Comparison of ENCODE assay signal across 41 cellular contexts in genomic region chr7:296546-296945, GRCh38. TPM values are rescaled to one million over a fixed set of nuclear protein-coding genes. Genes with fewer than 3 reads are reported as not detected.
"Had no signal": no experiment of that assay in that cellular context is flagged by ENCODE, and none has a peak within 500 bp of the region (broad histone marks: within the 10 kb centered on the region; RNA-seq: fewer than 3 reads in every experiment).

No MANE protein-coding gene starts in this region.

- H3K36me3 ChIP-seq: brain microvascular endothelial cell, esophagus squamous epithelium, gastroesophageal sphincter had no signal

- H3K4me3 ChIP-seq: esophagus squamous epithelium, gastroesophageal sphincter had no signal

- H3K4me3 Mint-ChIP-seq: activated CD4-positive, alpha-beta memory T cell treated with anti-CD3 and anti-CD28 coated beads for 36 hours; activated CD4-positive, alpha-beta T cell treated with anti-CD3 and anti-CD28 coated beads for 36 hours; activated CD4-positive, alpha-beta T cell treated with anti-CD3 and anti-CD28 coated beads, Interleukin-2, amount 10 ng/mL, durations not matched to agents 24 days and 14 days; activated CD8-positive, alpha-beta memory T cell treated with anti-CD3 and anti-CD28 coated beads, Interleukin-2, amount 10 ng/mL, durations not matched to agents 7 days and 5 days; activated CD8-positive, alpha-beta T cell treated with anti-CD3 and anti-CD28 coated beads, Interleukin-2, amount 10 ng/mL, durations not matched to agents 7 days and 5 days; activated naive CD8-positive, alpha-beta T cell; activated T-helper 1 cell treated with anti-CD3 and anti-CD28 coated beads, Interleukin-12 subunit alpha, Interleukin-12 subunit beta, Interleukin-2, Interleukin-4 antibody, amounts not matched to agents 30 ng/mL and 10 ng/mL and 1 ng/mL, durations not matched to agents 14 hours and 24 hours and 36 hours; central memory CD8-positive, alpha-beta T cell; effector memory CD8-positive, alpha-beta T cell had no signal

- H3K4me1 ChIP-seq: gastroesophageal sphincter had no signal

- H3K4me1 Mint-ChIP-seq: activated CD4-positive, alpha-beta T cell treated with anti-CD3 and anti-CD28 coated beads for 36 hours; activated CD4-positive, alpha-beta T cell treated with anti-CD3 and anti-CD28 coated beads, Interleukin-2, amount 10 ng/mL, durations not matched to agents 24 days and 14 days; activated CD8-positive, alpha-beta memory T cell treated with anti-CD3 and anti-CD28 coated beads, Interleukin-2, amount 10 ng/mL, durations not matched to agents 7 days and 5 days; central memory CD8-positive, alpha-beta T cell had no signal

- H3K27ac ChIP-seq: brain microvascular endothelial cell, epithelial cell of prostate, esophagus squamous epithelium, gastroesophageal sphincter had no signal

- H3K27ac Mint-ChIP-seq: activated CD4-positive, alpha-beta memory T cell treated with anti-CD3 and anti-CD28 coated beads for 36 hours; activated CD4-positive, alpha-beta T cell treated with anti-CD3 and anti-CD28 coated beads for 36 hours; activated CD4-positive, alpha-beta T cell treated with anti-CD3 and anti-CD28 coated beads, Interleukin-2, amount 10 ng/mL, durations not matched to agents 24 days and 14 days; activated CD8-positive, alpha-beta memory T cell treated with anti-CD3 and anti-CD28 coated beads, Interleukin-2, amount 10 ng/mL, durations not matched to agents 7 days and 5 days; activated CD8-positive, alpha-beta T cell treated with anti-CD3 and anti-CD28 coated beads, Interleukin-2, amount 10 ng/mL, durations not matched to agents 7 days and 5 days; activated naive CD8-positive, alpha-beta T cell; activated T-helper 1 cell treated with anti-CD3 and anti-CD28 coated beads, Interleukin-12 subunit alpha, Interleukin-12 subunit beta, Interleukin-2, Interleukin-4 antibody, amounts not matched to agents 30 ng/mL and 10 ng/mL and 1 ng/mL, durations not matched to agents 14 hours and 24 hours and 36 hours; activated T-helper 2 cell treated with anti-CD3 and anti-CD28 coated beads, Interferon-gamma antibody, Interleukin-2, Interleukin-4, amounts not matched to agents 10 μg/mL and 5 μg/mL and 100 μg/mL, durations not matched to agents 14 hours and 24 hours and 36 hours had no signal

- ATAC-seq: activated CD4-positive, alpha-beta T cell treated with anti-CD3 and anti-CD28 coated beads for 36 hours; activated CD8-positive, alpha-beta memory T cell treated with anti-CD3 and anti-CD28 coated beads, Interleukin-2, amount 10 ng/mL, durations not matched to agents 7 days and 5 days; activated CD8-positive, alpha-beta T cell treated with anti-CD3 and anti-CD28 coated beads, Interleukin-2, amount 10 ng/mL, durations not matched to agents 7 days and 5 days; effector memory CD8-positive, alpha-beta T cell; gastroesophageal sphincter had no signal

- DNase-seq: activated CD4-positive, alpha-beta memory T cell treated with anti-CD3 and anti-CD28 coated beads for 36 hours; activated CD4-positive, alpha-beta T cell treated with anti-CD3 and anti-CD28 coated beads for 36 hours; activated CD4-positive, alpha-beta T cell treated with anti-CD3 and anti-CD28 coated beads, Interleukin-2, amount 10 ng/mL, durations not matched to agents 24 days and 14 days; activated CD4-positive, CD25-positive, alpha-beta regulatory T cell; activated CD4-positive, CD25-positive, alpha-beta regulatory T cell treated with anti-CD3 and anti-CD28 coated beads, Interleukin-2, amount 50 U/mL, for 72 hours; activated CD8-positive, alpha-beta memory T cell treated with anti-CD3 and anti-CD28 coated beads, Interleukin-2, amount 10 ng/mL, durations not matched to agents 7 days and 5 days; activated CD8-positive, alpha-beta memory T cell treated with anti-CD3 and anti-CD28 coated beads, Interleukin-2, amount 50 U/mL, for 4 hours; activated CD8-positive, alpha-beta T cell treated with anti-CD3 and anti-CD28 coated beads, Interleukin-2, amount 10 ng/mL, durations not matched to agents 7 days and 5 days; activated gamma-delta T cell treated with Interleukin-2 at 50 U/mL for 16 hours; activated naive CD4-positive, alpha-beta T cell treated with anti-CD3 and anti-CD28 coated beads, Interleukin-2, amount 50 U/mL, for 16 hours; activated naive CD4-positive, alpha-beta T cell treated with Interleukin-2 at 50 U/mL for 16 hours; activated T-cell treated with anti-CD3 and anti-CD28 coated beads, Interleukin-2, amount 50 U/mL, for 1 hour; activated T-cell treated with anti-CD3 and anti-CD28 coated beads, Interleukin-2, amount 50 U/mL, for 48 hours; amniotic stem cell; anterior cingulate cortex; brain microvascular endothelial cell; cortex of kidney; dermis blood vessel endothelial cell; effector CD4-positive, alpha-beta T cell; effector memory CD8-positive, alpha-beta T cell; esophagus squamous epithelium; foreskin melanocyte; T-helper 2 cell had no signal

- H3K9me3 Mint-ChIP-seq: activated CD4-positive, alpha-beta memory T cell treated with anti-CD3 and anti-CD28 coated beads for 36 hours; activated CD4-positive, alpha-beta T cell treated with anti-CD3 and anti-CD28 coated beads, Interleukin-2, amount 10 ng/mL, durations not matched to agents 24 days and 14 days; activated T-helper 1 cell treated with anti-CD3 and anti-CD28 coated beads, Interleukin-12 subunit alpha, Interleukin-12 subunit beta, Interleukin-2, Interleukin-4 antibody, amounts not matched to agents 30 ng/mL and 10 ng/mL and 1 ng/mL, durations not matched to agents 14 hours and 24 hours and 36 hours; activated T-helper 2 cell treated with anti-CD3 and anti-CD28 coated beads, Interferon-gamma antibody, Interleukin-2, Interleukin-4, amounts not matched to agents 10 μg/mL and 5 μg/mL and 100 μg/mL, durations not matched to agents 14 hours and 24 hours and 36 hours; central memory CD8-positive, alpha-beta T cell; effector memory CD8-positive, alpha-beta T cell had no signal

- H3K9me3 ChIP-seq: esophagus squamous epithelium, gastroesophageal sphincter had no signal

- H3K36me3 Mint-ChIP-seq: activated CD4-positive, alpha-beta memory T cell treated with anti-CD3 and anti-CD28 coated beads for 36 hours; activated CD8-positive, alpha-beta memory T cell treated with anti-CD3 and anti-CD28 coated beads, Interleukin-2, amount 10 ng/mL, durations not matched to agents 7 days and 5 days; activated naive CD8-positive, alpha-beta T cell had no signal

RNA-seq across cellular contexts. Expression of gene FOXL3, which starts 6.6 kb away (rescaled TPM):
- total RNA-seq: activated CD4-positive, alpha-beta memory T cell treated with anti-CD3 and anti-CD28 coated beads for 36 hours; activated CD4-positive, alpha-beta T cell treated with anti-CD3 and anti-CD28 coated beads for 36 hours; activated CD4-positive, alpha-beta T cell treated with anti-CD3 and anti-CD28 coated beads, Interleukin-2, amount 10 ng/mL, durations not matched to agents 24 days and 14 days; activated CD8-positive, alpha-beta memory T cell treated with anti-CD3 and anti-CD28 coated beads for 36 hours; activated CD8-positive, alpha-beta memory T cell treated with anti-CD3 and anti-CD28 coated beads, Interleukin-2, amount 10 ng/mL, durations not matched to agents 7 days and 5 days; activated CD8-positive, alpha-beta T cell treated with anti-CD3 and anti-CD28 coated beads, Interleukin-2, amount 10 ng/mL, durations not matched to agents 7 days and 5 days; activated T-helper 1 cell treated with anti-CD3 and anti-CD28 coated beads, Interleukin-12 subunit alpha, Interleukin-12 subunit beta, Interleukin-2, Interleukin-4 antibody, amounts not matched to agents 30 ng/mL and 10 ng/mL and 1 ng/mL, durations not matched to agents 14 hours and 24 hours and 36 hours; activated T-helper 2 cell treated with anti-CD3 and anti-CD28 coated beads, Interferon-gamma antibody, Interleukin-2, Interleukin-4, amounts not matched to agents 10 μg/mL and 5 μg/mL and 100 μg/mL, durations not matched to agents 14 hours and 24 hours and 36 hours; astrocyte; bronchial epithelial cell; cardiac septum; cerebellum; dermis blood vessel endothelial cell; endothelial cell of umbilical vein; esophagus squamous epithelium; fibroblast of lung; fibroblast of villous mesenchyme; gastroesophageal sphincter; glomerular endothelial cell; T-helper 1 cell treated with Interleukin-12 subunit alpha and Interleukin-12 subunit beta and Interleukin-4 antibody, amounts not matched to agents 30 ng/mL and 1 ng/mL, for 36 hours had no signal
- polyA plus RNA-seq: adipose tissue, endothelial cell of umbilical vein, esophagus, fibroblast of lung had no signal
